Comparison of ENCODE assay signal across 23 cellular contexts in the genomic region with DNA sequence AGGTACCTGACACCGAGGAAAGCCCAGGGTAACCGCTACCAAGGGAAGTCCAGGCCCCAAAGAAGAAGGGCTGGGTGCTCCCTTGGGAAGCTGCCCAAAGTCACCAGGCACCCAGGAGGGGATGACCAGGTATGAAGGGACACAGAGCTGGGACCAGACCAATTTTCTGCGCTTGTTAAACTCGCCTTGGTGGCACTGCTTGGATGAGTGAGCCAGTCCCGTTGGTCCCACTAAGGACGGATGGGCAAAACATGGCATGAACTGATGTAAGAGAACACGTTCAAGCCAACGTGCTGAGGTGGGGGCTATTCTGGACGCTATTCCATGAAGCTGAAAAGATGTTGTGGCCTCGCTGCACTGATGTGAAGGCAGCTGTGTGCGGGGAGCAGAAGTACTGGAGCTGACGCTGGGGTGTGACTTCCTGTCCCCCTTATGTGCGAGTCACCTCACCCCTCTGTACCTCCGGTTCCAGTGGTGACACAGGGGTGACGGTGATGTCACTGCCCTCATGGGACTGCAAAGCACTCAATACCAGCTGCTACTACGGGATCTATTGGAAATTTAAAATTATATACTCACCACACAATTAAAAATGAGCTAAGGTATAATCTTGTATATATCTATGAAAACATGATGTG.
"Had no signal": no experiment of that assay in that cellular context is flagged by ENCODE, and none has a peak within 500 bp of the region (broad histone marks: within the 10 kb centered on the region; RNA-seq: fewer than 3 reads in every experiment).

No MANE protein-coding gene starts in this region.

- DNase-seq: activated CD4-positive, alpha-beta T cell treated with anti-CD3 and anti-CD28 coated beads for 1 hour; activated CD4-positive, alpha-beta T cell treated with anti-CD3 and anti-CD28 coated beads, Interleukin-2, amount 50 U/mL, for 1 hour; activated CD8-positive, alpha-beta memory T cell treated with anti-CD3 and anti-CD28 coated beads for 24 hours; activated naive CD4-positive, alpha-beta T cell treated with Interleukin-2 at 50 U/mL for 16 hours; activated naive CD8-positive, alpha-beta T cell treated with anti-CD3 and anti-CD28 coated beads, Interleukin-2, amount 10 ng/mL, durations not matched to agents 7 days and 5 days; activated T-cell treated with anti-CD3 and anti-CD28 coated beads, Interleukin-2, amount 50 U/mL, for 48 hours; amygdala; cortex of kidney; effector CD4-positive, alpha-beta T cell; gastrocnemius medialis; hippocampal formation; left cardiac atrium; mesenchymal stem cell; mucosa of descending colon; small intestine; stimulated activated CD4-positive, alpha-beta T cell treated with anti-CD3 and anti-CD28 coated beads, Interleukin-2, amount 100 ng/mL, for 24 hours; stimulated activated naive B cell treated with anti-CD40 and anti-IgM and Interleukin-4, amounts not matched to agents 10 μg/mL and 1 μg/mL and 100 μg/mL, for 72 hours; T-helper 1 cell; WERI-Rb-1 had no signal

- H3K36me3 Mint-ChIP-seq: activated naive CD8-positive, alpha-beta T cell treated with anti-CD3 and anti-CD28 coated beads, Interleukin-2, amount 10 ng/mL, durations not matched to agents 7 days and 5 days; neural progenitor cell; stimulated activated naive B cell treated with anti-CD40 and anti-IgM and Interleukin-4, amounts not matched to agents 10 μg/mL and 1 μg/mL and 100 μg/mL, for 72 hours had no signal

- H3K9me3 Mint-ChIP-seq: activated naive CD8-positive, alpha-beta T cell treated with anti-CD3 and anti-CD28 coated beads, Interleukin-2, amount 10 ng/mL, durations not matched to agents 7 days and 5 days; neural progenitor cell; stimulated activated naive B cell treated with anti-CD40 and anti-IgM and Interleukin-4, amounts not matched to agents 10 μg/mL and 1 μg/mL and 100 μg/mL, for 72 hours had no signal

- ATAC-seq: esophagus mucosa; gastrocnemius medialis; left cardiac atrium; mucosa of descending colon; sciatic nerve; stimulated activated naive B cell treated with anti-CD40 and anti-IgM and Interleukin-4, amounts not matched to agents 10 μg/mL and 1 μg/mL and 100 μg/mL, for 72 hours had no signal

- H3K27ac ChIP-seq: gastrocnemius medialis, neural progenitor cell, thoracic aorta, WERI-Rb-1 had no signal

- H3K9me3 ChIP-seq: gastrocnemius medialis, mucosa of descending colon, thoracic aorta had no signal

- H3K4me3 Mint-ChIP-seq: activated naive CD8-positive, alpha-beta T cell treated with anti-CD3 and anti-CD28 coated beads, Interleukin-2, amount 10 ng/mL, durations not matched to agents 7 days and 5 days; neural progenitor cell; stimulated activated naive B cell treated with anti-CD40 and anti-IgM and Interleukin-4, amounts not matched to agents 10 μg/mL and 1 μg/mL and 100 μg/mL, for 72 hours had no signal

- H3K36me3 ChIP-seq: gastrocnemius medialis, neural progenitor cell, thoracic aorta, WERI-Rb-1 had no signal

- H3K27ac Mint-ChIP-seq: activated naive CD8-positive, alpha-beta T cell treated with anti-CD3 and anti-CD28 coated beads, Interleukin-2, amount 10 ng/mL, durations not matched to agents 7 days and 5 days; stimulated activated naive B cell treated with anti-CD40 and anti-IgM and Interleukin-4, amounts not matched to agents 10 μg/mL and 1 μg/mL and 100 μg/mL, for 72 hours had no signal

- H3K4me1 Mint-ChIP-seq: activated naive CD8-positive, alpha-beta T cell treated with anti-CD3 and anti-CD28 coated beads, Interleukin-2, amount 10 ng/mL, durations not matched to agents 7 days and 5 days; stimulated activated naive B cell treated with anti-CD40 and anti-IgM and Interleukin-4, amounts not matched to agents 10 μg/mL and 1 μg/mL and 100 μg/mL, for 72 hours had no signal

- H3K27me3 ChIP-seq: gastrocnemius medialis, neural progenitor cell had no signal

- H3K4me3 ChIP-seq: gastrocnemius medialis, mucosa of descending colon, neural progenitor cell, thoracic aorta had no signal
